13 cellular contexts compared by ENCODE assay signal in genomic region chr3:128094295-128095151, GRCh38. TPM values are rescaled to one million over a fixed set of nuclear protein-coding genes. Genes with fewer than 3 reads are reported as not detected.
A peak's percentile ranks its signal among the peaks of the same experiment; 100 is the strongest.
DNase-seq lines count a peak whose midpoint lies in the region; ATAC-seq, FAIRE-seq and TF ChIP-seq lines count a peak whose summit lies in the region.
"Had no signal": no experiment of that assay in that cellular context is flagged by ENCODE, and none has a peak within 500 bp of the region (broad histone marks: within the 10 kb centered on the region; RNA-seq: fewer than 3 reads in every experiment).

No MANE protein-coding gene starts in this region.

- TF ChIP-seq RAD21 in K562 (CRISPR knock-in tag; conservative IDR thresholded peaks at IDR 0.05 in 1 of 2, IDR thresholded peaks at IDR 0.05 in 1 of 2) = peak; percentile 20 to 53; a peak in 3 of 4 replicates

- H3K9me3 Mint-ChIP-seq in activated CD4-positive, alpha-beta T cell treated with anti-CD3 and anti-CD28 coated beads, Interleukin-2, amount 10 ng/mL, durations not matched to agents 24 days and 14 days = no peaks in the 10 kb centered on the region
- H3K9me3 Mint-ChIP-seq in natural killer cell treated with Interleukin-12 subunit alpha and Interleukin-12 subunit beta and Interleukin-15 and Interleukin-18, amount 100 ng/mL, for 72 hours = no peaks in the 10 kb centered on the region
- H3K9me3 Mint-ChIP-seq: activated T-helper 2 cell treated with anti-CD3 and anti-CD28 coated beads, Interferon-gamma antibody, Interleukin-2, Interleukin-4, amounts not matched to agents 10 μg/mL and 5 μg/mL and 100 μg/mL, durations not matched to agents 14 hours and 24 hours and 36 hours; immature natural killer cell; naive B cell had no signal

- intact Hi-C loops in activated CD4-positive, alpha-beta T cell treated with anti-CD3 and anti-CD28 coated beads, Interleukin-2, amount 10 ng/mL, durations not matched to agents 24 days and 14 days (cut with micrococcal nuclease) = loop anchor here (1.0 to 5.0 kb wide), 3 partner anchors 39 to 403 kb away; no protein-coding TSS in a partner anchor
- intact Hi-C loops in K562 (cut with micrococcal nuclease) = loop anchor here (2.0 kb wide), 1 partner anchor 38 kb away; no protein-coding TSS in a partner anchor
- intact Hi-C loops in mucosa of descending colon (cut with DNase I, micrococcal nuclease) = loop anchor here in 1 of 2 donors (10.0 kb wide), 1 partner anchor 510 kb away; no protein-coding TSS in a partner anchor

- in situ Hi-C loops in K562 (cut with MboI) = no loop called here

- H3K36me3 ChIP-seq in K562 (ENCODE audit: control insufficient read depth, insufficient read depth, low read length) (peaks cover 88% of the 10 kb centered on the region), mucosa of descending colon (ENCODE audit: low read depth) (no peaks in the 10 kb centered on the region)

- FAIRE-seq in K562 (lab: Jason Lieb, UNC) = no peak
- FAIRE-seq: A549 had no signal

- no peaks in the 10 kb centered on the region for H3K27me3 Mint-ChIP-seq in activated CD4-positive, alpha-beta T cell treated with anti-CD3 and anti-CD28 coated beads, Interleukin-2, amount 10 ng/mL, durations not matched to agents 24 days and 14 days
- no peaks in the 10 kb centered on the region for H3K27me3 Mint-ChIP-seq in natural killer cell treated with Interleukin-12 subunit alpha and Interleukin-12 subunit beta and Interleukin-15 and Interleukin-18, amount 100 ng/mL, for 72 hours
- H3K27me3 Mint-ChIP-seq: naive B cell had no signal

- H3K4me2 ChIP-seq in K562 (ENCODE audit: insufficient read depth, low read length) = no peak overlapping the region
- H3K4me2 ChIP-seq: A549 had no signal

- peak overlapping the region; percentile 36 for H3K4me3 Mint-ChIP-seq in activated CD4-positive, alpha-beta T cell treated with anti-CD3 and anti-CD28 coated beads, Interleukin-2, amount 10 ng/mL, durations not matched to agents 24 days and 14 days
- H3K4me3 Mint-ChIP-seq in natural killer cell treated with Interleukin-12 subunit alpha and Interleukin-12 subunit beta and Interleukin-15 and Interleukin-18, amount 100 ng/mL, for 72 hours = peak overlapping the region; percentile 47
- H3K4me3 Mint-ChIP-seq: immature natural killer cell had no signal

- CTCF ChIA-PET in K562 (lab: Yijun Ruan, JAX; ENCODE audit: low intra/inter-chr PET ratio) = interaction anchor here (1.1 to 1.2 kb wide), 2 partner anchors 39 to 227 kb away, joined by 4 read pairs; no protein-coding TSS in a partner anchor

- H3K27ac ChIP-seq in K562 (ENCODE audit: extremely low read depth, low read depth, low read length) = no peak overlapping the region

- POLR2A ChIA-PET in K562 (lab: Yijun Ruan, JAX) = interaction anchor here (0.6 to 1.0 kb wide), 4 partner anchors 10 to 19 kb away, joined by 3 to 4 read pairs (median 3); no protein-coding TSS in a partner anchor

- H4K20me1 ChIP-seq in K562 (replicated peaks; ENCODE audit: control insufficient read depth, insufficient read depth, low read length) = no peaks in the 10 kb centered on the region

- H3K9me3 ChIP-seq in K562 (replicated peaks; ENCODE audit: control insufficient read depth, insufficient read depth, low read depth, low read length) = no peaks in the 10 kb centered on the region; the same call in 1 of the 2 replicates
- H3K9me3 ChIP-seq in mucosa of descending colon = no peaks in the 10 kb centered on the region
- H3K9me3 ChIP-seq: A549, tibial nerve had no signal

- BruUV-seq in K562 (replicated peaks; lab: Mats Ljungman, UMichigan) = no TSS peak

- no peaks in the 10 kb centered on the region for H3K4me1 ChIP-seq in K562 (replicated peaks in 1 of 2; ENCODE audit: control insufficient read depth in 2 of 2, insufficient read depth in 2 of 2, low read length in 2 of 2)
- peaks cover 8% of the 10 kb centered on the region for H3K4me1 ChIP-seq in mucosa of descending colon (ENCODE audit: low read depth)

- DNase-seq in activated CD4-positive, alpha-beta T cell treated with anti-CD3 and anti-CD28 coated beads, Interleukin-2, amount 10 ng/mL, durations not matched to agents 24 days and 14 days = no peak
- no peak for DNase-seq in activated CD4-positive, alpha-beta T cell treated with anti-CD3 and anti-CD28 coated beads for 4 hours
- peak; percentile 58 to 59 for DNase-seq in Kasumi-1 (lab: John Stamatoyannopoulos, UW)
- DNase-seq in K562 (ENCODE audit: extremely low read depth in 1 of 4, low spot score in 3 of 4) = no peak
- no peak for DNase-seq in natural killer cell treated with Interleukin-12 subunit alpha and Interleukin-12 subunit beta and Interleukin-15 and Interleukin-18, amount 100 ng/mL, for 72 hours (ENCODE audit: low spot score)
- DNase-seq in mucosa of descending colon = no peak
- DNase-seq in pons (ENCODE audit: low spot score) = no peak

- H3K9me1 ChIP-seq in K562 (ENCODE audit: control insufficient read depth, insufficient read depth, low read length) = no peaks in the 10 kb centered on the region

- no peak for TF ChIP-seq EP300 in K562 (IDR thresholded peaks at IDR 0.05; ENCODE audit: low read length)

- peaks cover 41% of the 10 kb centered on the region for H3K36me3 Mint-ChIP-seq in activated CD4-positive, alpha-beta T cell treated with anti-CD3 and anti-CD28 coated beads, Interleukin-2, amount 10 ng/mL, durations not matched to agents 24 days and 14 days (ENCODE audit: low read depth)
- H3K36me3 Mint-ChIP-seq in natural killer cell treated with Interleukin-12 subunit alpha and Interleukin-12 subunit beta and Interleukin-15 and Interleukin-18, amount 100 ng/mL, for 72 hours = peaks cover 11% of the 10 kb centered on the region

- H2AFZ ChIP-seq in K562 (ENCODE audit: low read depth, low read length) = no peak overlapping the region

- ATAC-seq in K562 (no peak), HG03439 (IDR thresholded peaks at IDR 0.05; ENCODE audit: unreplicated experiment) (no peak), mucosa of descending colon (no peak)
- ATAC-seq in natural killer cell treated with Interleukin-12 subunit alpha and Interleukin-12 subunit beta and Interleukin-15 and Interleukin-18, amount 100 ng/mL, for 72 hours = peak; percentile 8 to 81

- 80% methylated on average over 10 of the region's 13 CpGs for WGBS in K562 (ENCODE audit: insufficient coverage, low coverage, missing lambda C conversion rate)

- peaks cover 24% of the 10 kb centered on the region for H3K79me2 ChIP-seq in K562 (ENCODE audit: control insufficient read depth, insufficient read depth, low read length)

- TF ChIP-seq CTCF in K562 (IDR thresholded peaks at IDR 0.05 in 2 of 3, conservative IDR thresholded peaks at IDR 0.05 in 1 of 3; ENCODE audit: insufficient read depth in 2 of 3, low read depth in 1 of 3, low read length in 3 of 3) (peak in 1 of 3 experiments; percentile 36; a peak in 2 of 6 replicates), mucosa of descending colon (IDR thresholded peaks at IDR 0.05) (no peak)

- TF ChIP-seq POLR2A in K562 (conservative IDR thresholded peaks at IDR 0.05) = no peak

- H3K27me3 ChIP-seq in K562 (ENCODE audit: control insufficient read depth in 2 of 2, insufficient read depth in 2 of 2, low read length in 2 of 2) = no peaks in the 10 kb centered on the region
- H3K27me3 ChIP-seq: tibial nerve had no signal

- peak overlapping the region in 1 of 2 experiments; percentile 18; a peak in 1 of 4 replicates for H3K9ac ChIP-seq in K562 (ENCODE audit: insufficient read depth in 1 of 2, low read depth in 2 of 2, low read length in 2 of 2)

- peaks cover 12% of the 10 kb centered on the region for H3K4me1 Mint-ChIP-seq in activated CD4-positive, alpha-beta T cell treated with anti-CD3 and anti-CD28 coated beads, Interleukin-2, amount 10 ng/mL, durations not matched to agents 24 days and 14 days
- H3K4me1 Mint-ChIP-seq in natural killer cell treated with Interleukin-12 subunit alpha and Interleukin-12 subunit beta and Interleukin-15 and Interleukin-18, amount 100 ng/mL, for 72 hours (ENCODE audit: low read depth in 2 of 2) = peaks cover 11 to 12% of the 10 kb centered on the region in 2 donors
- H3K4me1 Mint-ChIP-seq: immature natural killer cell, naive B cell had no signal

- H3K4me3 ChIP-seq in K562 (no peak overlapping the region), mucosa of descending colon (no peak overlapping the region)
- H3K4me3 ChIP-seq: A549, tibial nerve had no signal

- H3K27ac Mint-ChIP-seq in activated CD4-positive, alpha-beta T cell treated with anti-CD3 and anti-CD28 coated beads, Interleukin-2, amount 10 ng/mL, durations not matched to agents 24 days and 14 days = no peak overlapping the region
- H3K27ac Mint-ChIP-seq in natural killer cell treated with Interleukin-12 subunit alpha and Interleukin-12 subunit beta and Interleukin-15 and Interleukin-18, amount 100 ng/mL, for 72 hours = peak overlapping the region; percentile 53 to 75

RNA-seq across cellular contexts. Expression of gene RUVBL1, which starts 29.1 kb away (rescaled TPM):
- 149 and 150 TPM in 2 replicates for total RNA-seq in activated CD4-positive, alpha-beta T cell treated with anti-CD3 and anti-CD28 coated beads, Interleukin-2, amount 10 ng/mL, durations not matched to agents 24 days and 14 days
- 55.5 and 61.2 TPM in 2 replicates for total RNA-seq in K562 (2011; cell fraction: chromatin; rRNA removed; ENCODE audit: low replicate concordance)
- total RNA-seq in K562 (2011; cell fraction: nucleolus; rRNA removed) = 45.7 and 51.0 TPM in 2 replicates
- 45.6 and 47.1 TPM in 2 replicates for total RNA-seq in K562 (2011; cell fraction: nucleoplasm; rRNA removed)
- 140 and 148 TPM in 2 replicates for total RNA-seq in K562 (2014; rRNA removed)
- 117 and 119 TPM in 2 replicates for total RNA-seq in K562 (2014; rRNA removed; fragmentation: Illumina TruSeq; extraction: Trizol)
- 131 TPM in 2 replicates for total RNA-seq in K562 (2015; rRNA removed; fragmentation: Illumina TruSeq; extraction: Trizol)
- total RNA-seq in K562 (2021) = 106 and 110 TPM in 2 replicates
- 69.8 and 94.4 TPM in 2 replicates for polyA plus RNA-seq in K562 (2011; rRNA removed)
- 80.6 and 98.7 TPM in 2 replicates for polyA plus RNA-seq in K562 (2011; cell fraction: cytosol; rRNA removed)
- 36.0 and 40.8 TPM in 2 replicates for polyA plus RNA-seq in K562 (2011; cell fraction: nucleus; rRNA removed)
- 77.9 and 122 TPM in 2 replicates for polyA plus RNA-seq in K562 (2012)
- polyA plus RNA-seq in K562 (2014; fragmentation: Illumina TruSeq; extraction: Trizol) = 140 and 147 TPM in 2 replicates
- polyA plus RNA-seq in K562 (2014; fragmentation: Nextera tagmentation; extraction: Ambion mirVana) = 10 to 100 TPM; 20.7 to 40.2 TPM
- 103 and 113 TPM in 2 replicates for polyA plus RNA-seq in K562 (2014; rRNA removed)
- 63.4 and 91.2 TPM in 2 replicates for polyA minus RNA-seq in K562 (2011; rRNA and poly(A)+ RNA removed)
- polyA minus RNA-seq in K562 (2011; cell fraction: cytosol; rRNA and poly(A)+ RNA removed) = 42.4 and 64.1 TPM in 2 replicates
- polyA minus RNA-seq in K562 (2011; cell fraction: nucleus; rRNA and poly(A)+ RNA removed) = 28.1 and 32.5 TPM in 2 replicates
- total RNA-seq in natural killer cell treated with Interleukin-12 subunit alpha and Interleukin-12 subunit beta and Interleukin-15 and Interleukin-18, amount 100 ng/mL, for 72 hours = 10 to 100 TPM; 46.6 to 93.0 TPM
- 10 to 100 TPM; 12.1 to 19.0 (median 15.6) TPM for total RNA-seq in mucosa of descending colon

RNA-seq across cellular contexts. Expression of gene SEC61A1, which starts 42.3 kb away (rescaled TPM):
- 194 TPM in 2 replicates for total RNA-seq in activated CD4-positive, alpha-beta T cell treated with anti-CD3 and anti-CD28 coated beads, Interleukin-2, amount 10 ng/mL, durations not matched to agents 24 days and 14 days
- 177 and 213 TPM in 2 replicates for total RNA-seq in K562 (2011; cell fraction: chromatin; rRNA removed; ENCODE audit: low replicate concordance)
- total RNA-seq in K562 (2011; cell fraction: nucleolus; rRNA removed) = 209 and 221 TPM in 2 replicates
- 193 and 199 TPM in 2 replicates for total RNA-seq in K562 (2011; cell fraction: nucleoplasm; rRNA removed)
- 79.1 and 105 TPM in 2 replicates for total RNA-seq in K562 (2014; rRNA removed)
- 69.1 and 72.5 TPM in 2 replicates for total RNA-seq in K562 (2014; rRNA removed; fragmentation: Illumina TruSeq; extraction: Trizol)
- total RNA-seq in K562 (2015; rRNA removed; fragmentation: Illumina TruSeq; extraction: Trizol) = 97.5 and 98.2 TPM in 2 replicates
- total RNA-seq in K562 (2021) = 112 and 113 TPM in 2 replicates
- 137 and 140 TPM in 2 replicates for polyA plus RNA-seq in K562 (2011; rRNA removed)
- polyA plus RNA-seq in K562 (2011; cell fraction: cytosol; rRNA removed) = 138 and 154 TPM in 2 replicates
- polyA plus RNA-seq in K562 (2011; cell fraction: nucleus; rRNA removed) = 101 and 119 TPM in 2 replicates
- 84.1 and 153 TPM in 2 replicates for polyA plus RNA-seq in K562 (2012)
- polyA plus RNA-seq in K562 (2014; fragmentation: Illumina TruSeq; extraction: Trizol) = 101 and 109 TPM in 2 replicates
- 1 to 10 TPM; 1.9 to 5.1 TPM for polyA plus RNA-seq in K562 (2014; fragmentation: Nextera tagmentation; extraction: Ambion mirVana)
- polyA plus RNA-seq in K562 (2014; rRNA removed) = 76.4 and 97.8 TPM in 2 replicates
- 167 and 193 TPM in 2 replicates for polyA minus RNA-seq in K562 (2011; rRNA and poly(A)+ RNA removed)
- polyA minus RNA-seq in K562 (2011; cell fraction: cytosol; rRNA and poly(A)+ RNA removed) = 80.9 and 97.1 TPM in 2 replicates
- 37.3 and 56.3 TPM in 2 replicates for polyA minus RNA-seq in K562 (2011; cell fraction: nucleus; rRNA and poly(A)+ RNA removed)
- total RNA-seq in natural killer cell treated with Interleukin-12 subunit alpha and Interleukin-12 subunit beta and Interleukin-15 and Interleukin-18, amount 100 ng/mL, for 72 hours = 100 to 1,000 TPM; 278 to 291 TPM
- 100 to 1,000 TPM; 111 to 159 (median 116) TPM for total RNA-seq in mucosa of descending colon

RNA-seq across cellular contexts. Expression of gene EEFSEC, which starts 58.8 kb away (rescaled TPM):
- total RNA-seq in activated CD4-positive, alpha-beta T cell treated with anti-CD3 and anti-CD28 coated beads, Interleukin-2, amount 10 ng/mL, durations not matched to agents 24 days and 14 days = 19.2 and 21.3 TPM in 2 replicates
- 13.5 and 23.2 TPM in 2 replicates for total RNA-seq in K562 (2011; cell fraction: chromatin; rRNA removed; ENCODE audit: low replicate concordance)
- 18.2 and 23.6 TPM in 2 replicates for total RNA-seq in K562 (2011; cell fraction: nucleolus; rRNA removed)
- total RNA-seq in K562 (2011; cell fraction: nucleoplasm; rRNA removed) = 9.9 and 12.0 TPM in 2 replicates
- total RNA-seq in K562 (2014; rRNA removed) (11.1 and 13.6 TPM in 2 replicates), K562 (2014; rRNA removed; fragmentation: Illumina TruSeq; extraction: Trizol) (1.3 and 2.0 TPM in 2 replicates), K562 (2015; rRNA removed; fragmentation: Illumina TruSeq; extraction: Trizol) (5.0 and 5.2 TPM in 2 replicates), K562 (2021) (11.8 and 14.9 TPM in 2 replicates), mucosa of descending colon (10 to 100 TPM in 2 of 3 donors, 1 to 10 TPM in 1; 9.7 to 10.9 (median 10.8) TPM)
- polyA plus RNA-seq in K562 (2011; rRNA removed) (7.7 and 10.5 TPM in 2 replicates), K562 (2014; fragmentation: Illumina TruSeq; extraction: Trizol) (9.2 and 11.8 TPM in 2 replicates), K562 (2014; fragmentation: Nextera tagmentation; extraction: Ambion mirVana) (under 1 TPM; 0.35 to 0.52 TPM), K562 (2014; rRNA removed) (8.6 and 11.6 TPM in 2 replicates)
- polyA plus RNA-seq in K562 (2011; cell fraction: cytosol; rRNA removed) = 6.6 and 20.6 TPM in 2 replicates
- 12.8 and 19.8 TPM in 2 replicates for polyA plus RNA-seq in K562 (2011; cell fraction: nucleus; rRNA removed)
- polyA plus RNA-seq in K562 (2012) = 11.5 and 19.8 TPM in 2 replicates
- 6.0 and 7.0 TPM in 2 replicates for polyA minus RNA-seq in K562 (2011; rRNA and poly(A)+ RNA removed)
- 8.6 and 15.6 TPM in 2 replicates for polyA minus RNA-seq in K562 (2011; cell fraction: cytosol; rRNA and poly(A)+ RNA removed)
- polyA minus RNA-seq in K562 (2011; cell fraction: nucleus; rRNA and poly(A)+ RNA removed) = 19.1 and 22.1 TPM in 2 replicates
- 10 to 100 TPM; 20.8 to 32.7 TPM for total RNA-seq in natural killer cell treated with Interleukin-12 subunit alpha and Interleukin-12 subunit beta and Interleukin-15 and Interleukin-18, amount 100 ng/mL, for 72 hours

Comparison
In these comparisons a context has a peak if more than half of its experiments do, and no peak if none do; other contexts are left out.
1. DNase-seq: peak in Kasumi-1 (2 of 2); none in activated CD4-positive, alpha-beta T cell treated with anti-CD3 and anti-CD28 coated beads, Interleukin-2, amount 10 ng/mL, durations not matched to agents 24 days and 14 days (single experiment), activated CD4-positive, alpha-beta T cell treated with anti-CD3 and anti-CD28 coated beads for 4 hours (0 of 2), K562 (0 of 4), natural killer cell treated with Interleukin-12 subunit alpha and Interleukin-12 subunit beta and Interleukin-15 and Interleukin-18, amount 100 ng/mL, for 72 hours (single experiment), mucosa of descending colon (0 of 3) and pons (single experiment).
2. ATAC-seq: peak in natural killer cell treated with Interleukin-12 subunit alpha and Interleukin-12 subunit beta and Interleukin-15 and Interleukin-18, amount 100 ng/mL, for 72 hours (2 of 2); none in K562 (single experiment), HG03439 (single experiment) and mucosa of descending colon (single experiment).